7 cellular contexts compared by ENCODE assay signal in genomic region chr7:79975986-79976710, GRCh38.
DNase-seq lines count a peak whose midpoint lies in the region; ATAC-seq and TF ChIP-seq lines count a peak whose summit lies in the region.
"Not testable (repeated sequence)": the region's sequence is repeated elsewhere in the genome, so short reads cannot be mapped to it uniquely, and the experiment has no call there.

No MANE protein-coding gene starts in this region.

- peak overlapping the region; percentile 44; the same call in 1 of the 2 replicates for H3K4ac ChIP-seq in IMR-90 (ENCODE audit: low read depth, low read length)

- H3K27ac ChIP-seq in CD4-positive, CD25-positive, alpha-beta regulatory T cell (ENCODE audit: insufficient read depth, low read length, poor library complexity, severe bottlenecking); IMR-90 (ENCODE audit: insufficient read depth, low read length): not testable (repeated sequence)

- peak overlapping the region; percentile 66; the same call in 2 of the 3 replicates for H2BK15ac ChIP-seq in IMR-90 (ENCODE audit: low read depth, low read length)

- not testable (repeated sequence) for H3K36me3 Mint-ChIP-seq in CD4-positive, CD25-positive, alpha-beta regulatory T cell; activated CD4-positive, alpha-beta T cell treated with anti-CD3 and anti-CD28 coated beads for 36 hours (ENCODE audit: low read depth); activated T-cell treated with anti-CD3 and anti-CD28 coated beads, Interleukin-2, amount 50 U/mL, for 24 hours (ENCODE audit: low read depth); activated naive CD4-positive, alpha-beta T cell treated with anti-CD3 and anti-CD28 coated beads for 36 hours (ENCODE audit: low read depth); activated naive CD8-positive, alpha-beta T cell treated with anti-CD3 and anti-CD28 coated beads, Interleukin-2, amount 50 U/mL, for 24 hours (ENCODE audit: low read depth); natural killer cell treated with Interleukin-12 subunit alpha and Interleukin-12 subunit beta and Interleukin-15 and Interleukin-18, amount 100 ng/mL, for 72 hours

- H3K9me1 ChIP-seq in IMR-90 (ENCODE audit: insufficient read depth, low read length), result not testable (repeated sequence)

- H3K56ac ChIP-seq in IMR-90 (ENCODE audit: extremely low read depth, insufficient read depth, low read length), result not testable (repeated sequence)

- not testable (repeated sequence) for H3K4me1 Mint-ChIP-seq in CD4-positive, CD25-positive, alpha-beta regulatory T cell; activated CD4-positive, alpha-beta T cell treated with anti-CD3 and anti-CD28 coated beads for 36 hours; activated naive CD4-positive, alpha-beta T cell treated with anti-CD3 and anti-CD28 coated beads for 36 hours (ENCODE audit: low read depth); activated naive CD8-positive, alpha-beta T cell treated with anti-CD3 and anti-CD28 coated beads, Interleukin-2, amount 50 U/mL, for 24 hours; natural killer cell treated with Interleukin-12 subunit alpha and Interleukin-12 subunit beta and Interleukin-15 and Interleukin-18, amount 100 ng/mL, for 72 hours (ENCODE audit: low read depth in 2 of 2)
- H3K4me1 Mint-ChIP-seq in activated T-cell treated with anti-CD3 and anti-CD28 coated beads, Interleukin-2, amount 50 U/mL, for 24 hours (ENCODE audit: low read depth), result peaks cover 10% of the 10 kb centered on the region

- H3K4me2 ChIP-seq in IMR-90 (ENCODE audit: low read depth, low read length), result not testable (repeated sequence)

- not testable (repeated sequence) for H2AK9ac ChIP-seq in IMR-90 (replicated peaks; ENCODE audit: low read depth, low read length, poor library complexity)

- in situ Hi-C loops in IMR-90 (cut with MboI; ENCODE audit: low sequenced_read_pairs), result not testable (repeated sequence)

- TF ChIP-seq RAD21 in IMR-90 (IDR thresholded peaks at IDR 0.05; ENCODE audit: low read length), result not testable (repeated sequence)

- H3K4me3 ChIP-seq in CD4-positive, CD25-positive, alpha-beta regulatory T cell (ENCODE audit: low read depth, low read length); IMR-90 (ENCODE audit: insufficient read depth, low read depth, low read length): not testable (repeated sequence)

- not testable (repeated sequence) for H3K4me1 ChIP-seq in CD4-positive, CD25-positive, alpha-beta regulatory T cell (ENCODE audit: control insufficient read depth, insufficient read depth, low read length, poor library complexity, severe bottlenecking); IMR-90 (ENCODE audit: control insufficient read depth, insufficient read depth, low read length)

- peak overlapping the region in 1 of 3 donors; percentile 62 for H3K27ac Mint-ChIP-seq in CD4-positive, CD25-positive, alpha-beta regulatory T cell
- not testable (repeated sequence) for H3K27ac Mint-ChIP-seq in activated CD4-positive, alpha-beta T cell treated with anti-CD3 and anti-CD28 coated beads for 36 hours; activated naive CD4-positive, alpha-beta T cell treated with anti-CD3 and anti-CD28 coated beads for 36 hours; natural killer cell treated with Interleukin-12 subunit alpha and Interleukin-12 subunit beta and Interleukin-15 and Interleukin-18, amount 100 ng/mL, for 72 hours
- H3K27ac Mint-ChIP-seq in activated T-cell treated with anti-CD3 and anti-CD28 coated beads, Interleukin-2, amount 50 U/mL, for 24 hours, result peak overlapping the region; percentile 23
- peak overlapping the region; percentile 40 for H3K27ac Mint-ChIP-seq in activated naive CD8-positive, alpha-beta T cell treated with anti-CD3 and anti-CD28 coated beads, Interleukin-2, amount 50 U/mL, for 24 hours

- H3K14ac ChIP-seq in IMR-90 (replicated peaks; ENCODE audit: low read depth, low read length), result not testable (repeated sequence)

- 99% methylated on average over 18 of the region's 26 CpGs; no CpG with 5 or more reads in 1 of the 2 experiments for WGBS in IMR-90 (ENCODE audit: extremely low coverage in 2 of 2, insufficient read length in 1 of 2), 2 experiments

- H3K23ac ChIP-seq in IMR-90 (ENCODE audit: low read depth, low read length), result not testable (repeated sequence)

- not testable (repeated sequence) for H3K36me3 ChIP-seq in CD4-positive, CD25-positive, alpha-beta regulatory T cell (ENCODE audit: control insufficient read depth, insufficient read depth, low read length); IMR-90 (ENCODE audit: control insufficient read depth, insufficient read depth, low read length)

- H2AK5ac ChIP-seq in IMR-90 (ENCODE audit: low read depth, low read length), result peak overlapping the region; percentile 49

- peaks cover 0 to 16% (median 4%) of the 10 kb centered on the region in 7 donors for H3K9me3 Mint-ChIP-seq in CD4-positive, CD25-positive, alpha-beta regulatory T cell
- not testable (repeated sequence) for H3K9me3 Mint-ChIP-seq in activated CD4-positive, alpha-beta T cell treated with anti-CD3 and anti-CD28 coated beads for 36 hours (ENCODE audit: low read depth); activated T-cell treated with anti-CD3 and anti-CD28 coated beads, Interleukin-2, amount 50 U/mL, for 24 hours; activated naive CD4-positive, alpha-beta T cell treated with anti-CD3 and anti-CD28 coated beads for 36 hours; activated naive CD8-positive, alpha-beta T cell treated with anti-CD3 and anti-CD28 coated beads, Interleukin-2, amount 50 U/mL, for 24 hours; natural killer cell treated with Interleukin-12 subunit alpha and Interleukin-12 subunit beta and Interleukin-15 and Interleukin-18, amount 100 ng/mL, for 72 hours

- POLR2A ChIA-PET in IMR-90 (lab: Charles Lee; ENCODE audit: unreplicated experiment); activated CD4-positive, alpha-beta T cell treated with anti-CD3 and anti-CD28 coated beads for 36 hours (lab: Charles Lee): not testable (repeated sequence)

- not testable (repeated sequence) for TF ChIP-seq CTCF in IMR-90 (conservative IDR thresholded peaks at IDR 0.05; ENCODE audit: low read depth, low read length)

- dilution Hi-C loops in IMR-90 (cut with HindIII; ENCODE audit: low sequenced_read_pairs, unreplicated experiment), result not testable (repeated sequence)

- H4K91ac ChIP-seq in IMR-90 (ENCODE audit: insufficient read depth, low read depth, low read length), result peak overlapping the region; percentile 21; the same call in 1 of the 2 replicates

- not testable (repeated sequence) for H3K9ac ChIP-seq in IMR-90 (ENCODE audit: low read depth, low read length)

- H3K27me3 Mint-ChIP-seq in CD4-positive, CD25-positive, alpha-beta regulatory T cell; activated CD4-positive, alpha-beta T cell treated with anti-CD3 and anti-CD28 coated beads for 36 hours; activated T-cell treated with anti-CD3 and anti-CD28 coated beads, Interleukin-2, amount 50 U/mL, for 24 hours; activated naive CD4-positive, alpha-beta T cell treated with anti-CD3 and anti-CD28 coated beads for 36 hours (ENCODE audit: low read depth); activated naive CD8-positive, alpha-beta T cell treated with anti-CD3 and anti-CD28 coated beads, Interleukin-2, amount 50 U/mL, for 24 hours; natural killer cell treated with Interleukin-12 subunit alpha and Interleukin-12 subunit beta and Interleukin-15 and Interleukin-18, amount 100 ng/mL, for 72 hours: not testable (repeated sequence)

- H2BK120ac ChIP-seq in IMR-90 (ENCODE audit: low read depth, low read length), result peak overlapping the region; percentile 28; the same call in 1 of the 2 replicates

- CTCF ChIA-PET in IMR-90 (lab: Yijun Ruan, JAX); activated naive CD4-positive, alpha-beta T cell treated with anti-CD3 and anti-CD28 coated beads for 36 hours (lab: Charles Lee): not testable (repeated sequence)
- CTCF ChIA-PET in activated CD4-positive, alpha-beta T cell treated with anti-CD3 and anti-CD28 coated beads for 36 hours (lab: Charles Lee), result interaction anchor here (0.6 kb wide), 2 partner anchors 470 to 480 kb away, joined by 3 read pairs; no protein-coding TSS in a partner anchor

- H3K27me3 ChIP-seq in CD4-positive, CD25-positive, alpha-beta regulatory T cell (ENCODE audit: control insufficient read depth, insufficient read depth, low read length); IMR-90 (ENCODE audit: control insufficient read depth, insufficient read depth, low read length): not testable (repeated sequence)

- DNase-seq in CD4-positive, CD25-positive, alpha-beta regulatory T cell, result peak in 1 of 3 donors; percentile 12
- DNase-seq in IMR-90; activated CD4-positive, alpha-beta T cell treated with anti-CD3 and anti-CD28 coated beads for 36 hours; activated T-cell treated with anti-CD3 and anti-CD28 coated beads, Interleukin-2, amount 50 U/mL, for 24 hours; activated naive CD4-positive, alpha-beta T cell treated with anti-CD3 and anti-CD28 coated beads for 36 hours; activated naive CD8-positive, alpha-beta T cell treated with anti-CD3 and anti-CD28 coated beads, Interleukin-2, amount 50 U/mL, for 24 hours; natural killer cell treated with Interleukin-12 subunit alpha and Interleukin-12 subunit beta and Interleukin-15 and Interleukin-18, amount 100 ng/mL, for 72 hours (ENCODE audit: low spot score): not testable (repeated sequence)

- H2BK5ac ChIP-seq in IMR-90 (ENCODE audit: low read depth, low read length, poor library complexity, severe bottlenecking), result peak overlapping the region; percentile 54

- H4K5ac ChIP-seq in IMR-90 (ENCODE audit: low read depth, low read length), result peak overlapping the region; percentile 72; the same call in 1 of the 2 replicates

- peak overlapping the region; percentile 29; the same call in 1 of the 2 replicates for H3K18ac ChIP-seq in IMR-90 (ENCODE audit: low read depth, low read length)

- not testable (repeated sequence) for H3K9me3 ChIP-seq in CD4-positive, CD25-positive, alpha-beta regulatory T cell (ENCODE audit: control insufficient read depth in 2 of 2, low read length in 2 of 2); IMR-90 (ENCODE audit: control insufficient read depth, insufficient read depth, low read length)

- H4K8ac ChIP-seq in IMR-90 (ENCODE audit: low read depth in 2 of 2, low read length in 2 of 2), result peak overlapping the region in 1 of 2 experiments; percentile 6; a peak in 1 of 4 replicates

- H3K4me3 Mint-ChIP-seq in CD4-positive, CD25-positive, alpha-beta regulatory T cell, result peak overlapping the region in 3 of 4 donors; percentile 39 to 71 (median 70)
- peak overlapping the region; percentile 47 for H3K4me3 Mint-ChIP-seq in activated CD4-positive, alpha-beta T cell treated with anti-CD3 and anti-CD28 coated beads for 36 hours
- H3K4me3 Mint-ChIP-seq in activated T-cell treated with anti-CD3 and anti-CD28 coated beads, Interleukin-2, amount 50 U/mL, for 24 hours, result peak overlapping the region; percentile 54
- peak overlapping the region; percentile 61 for H3K4me3 Mint-ChIP-seq in activated naive CD4-positive, alpha-beta T cell treated with anti-CD3 and anti-CD28 coated beads for 36 hours
- H3K4me3 Mint-ChIP-seq in activated naive CD8-positive, alpha-beta T cell treated with anti-CD3 and anti-CD28 coated beads, Interleukin-2, amount 50 U/mL, for 24 hours, result peak overlapping the region; percentile 77
- H3K4me3 Mint-ChIP-seq in natural killer cell treated with Interleukin-12 subunit alpha and Interleukin-12 subunit beta and Interleukin-15 and Interleukin-18, amount 100 ng/mL, for 72 hours, result peak overlapping the region; percentile 10

- H2BK20ac ChIP-seq in IMR-90 (ENCODE audit: low read depth, low read length), result peak overlapping the region; percentile 58; the same call in 1 of the 2 replicates

- not testable (repeated sequence) for H2AFZ ChIP-seq in IMR-90 (replicated peaks; ENCODE audit: low read length, poor library complexity)

- not testable (repeated sequence) for TF ChIP-seq POLR2A in IMR-90 (IDR thresholded peaks at IDR 0.05; ENCODE audit: low read depth, low read length)

- not testable (repeated sequence) for H4K20me1 ChIP-seq in IMR-90 (ENCODE audit: insufficient read depth, low read length)

- ATAC-seq in CD4-positive, CD25-positive, alpha-beta regulatory T cell (ENCODE audit: low read depth in 2 of 2); IMR-90 (ENCODE audit: low read depth); activated CD4-positive, alpha-beta T cell treated with anti-CD3 and anti-CD28 coated beads for 36 hours; activated naive CD8-positive, alpha-beta T cell treated with anti-CD3 and anti-CD28 coated beads, Interleukin-2, amount 50 U/mL, for 24 hours; natural killer cell treated with Interleukin-12 subunit alpha and Interleukin-12 subunit beta and Interleukin-15 and Interleukin-18, amount 100 ng/mL, for 72 hours: not testable (repeated sequence)

- H3K79me1 ChIP-seq in IMR-90 (ENCODE audit: low read depth in 1 of 2, low read length in 2 of 2), result not testable (repeated sequence)

- not testable (repeated sequence) for BruUV-seq in IMR-90 (replicated peaks; lab: Mats Ljungman, UMichigan)

- intact Hi-C loops in IMR-90 (cut with micrococcal nuclease); activated CD4-positive, alpha-beta T cell treated with anti-CD3 and anti-CD28 coated beads for 36 hours (cut with DNase I, micrococcal nuclease); activated naive CD4-positive, alpha-beta T cell treated with anti-CD3 and anti-CD28 coated beads for 36 hours (cut with micrococcal nuclease): not testable (repeated sequence)

Comparison
In these comparisons a context has a peak if more than half of its experiments do, and no peak if none do; other contexts are left out.
1. H3K4me3 Mint-ChIP-seq: peak in every context shown above with its lines; median percentile 77 in activated naive CD8-positive, alpha-beta T cell treated with anti-CD3 and anti-CD28 coated beads, Interleukin-2, amount 50 U/mL, for 24 hours; 70 in CD4-positive, CD25-positive, alpha-beta regulatory T cell; 61 in activated naive CD4-positive, alpha-beta T cell treated with anti-CD3 and anti-CD28 coated beads for 36 hours; 54 in activated T-cell treated with anti-CD3 and anti-CD28 coated beads, Interleukin-2, amount 50 U/mL, for 24 hours; 47 in activated CD4-positive, alpha-beta T cell treated with anti-CD3 and anti-CD28 coated beads for 36 hours; 10 in natural killer cell treated with Interleukin-12 subunit alpha and Interleukin-12 subunit beta and Interleukin-15 and Interleukin-18, amount 100 ng/mL, for 72 hours.